17 cellular contexts compared by ENCODE assay signal in genomic region chr4:117893207-117893606, GRCh38.
"Had no signal": no experiment of that assay in that cellular context is flagged by ENCODE, and none has a peak within 500 bp of the region (broad histone marks: within the 10 kb centered on the region; RNA-seq: fewer than 3 reads in every experiment).

No MANE protein-coding gene starts in this region.

- H3K27ac ChIP-seq: cardiac muscle cell, esophagus muscularis mucosa, neutrophil, parathyroid adenoma, tibial artery had no signal

- H3K27me3 ChIP-seq: cardiac muscle cell, esophagus muscularis mucosa, neutrophil, tibial artery had no signal

- ATAC-seq: activated CD4-positive, alpha-beta T cell treated with anti-CD3 and anti-CD28 coated beads for 36 hours; mucosa of descending colon; naive thymus-derived CD4-positive, alpha-beta T cell; stimulated activated memory B cell treated with anti-CD40 and anti-IgM and Interleukin-4, amounts not matched to agents 10 μg/mL and 1 μg/mL and 100 μg/mL, for 72 hours had no signal

- H3K36me3 ChIP-seq: cardiac muscle cell, esophagus muscularis mucosa, neutrophil, tibial artery had no signal

- H3K4me1 ChIP-seq: esophagus muscularis mucosa, parathyroid adenoma, tibial artery had no signal

- H3K9me3 ChIP-seq: esophagus muscularis mucosa, mucosa of descending colon, neutrophil, tibial artery had no signal

- H3K4me3 ChIP-seq: cardiac muscle cell, esophagus muscularis mucosa, mucosa of descending colon, tibial artery had no signal

- DNase-seq: activated CD4-positive, alpha-beta memory T cell treated with anti-CD3 and anti-CD28 coated beads for 36 hours; activated CD4-positive, alpha-beta T cell treated with anti-CD3 and anti-CD28 coated beads for 36 hours; activated naive CD4-positive, alpha-beta T cell treated with anti-CD3 and anti-CD28 coated beads, Interleukin-2, amount 50 U/mL, for 16 hours; activated T-cell treated with anti-CD3 and anti-CD28 coated beads, Interleukin-2, amount 50 U/mL, for 24 hours; foreskin fibroblast; head of caudate nucleus; immature natural killer cell; mucosa of descending colon; naive thymus-derived CD4-positive, alpha-beta T cell; stimulated activated CD4-positive, alpha-beta T cell treated with anti-CD3 and anti-CD28 coated beads, Interleukin-2, amount 100 ng/mL, for 48 hours; T-helper 2 cell; tibial artery had no signal
